Comparison of ENCODE assay signal across 8 cellular contexts in the genomic region with DNA sequence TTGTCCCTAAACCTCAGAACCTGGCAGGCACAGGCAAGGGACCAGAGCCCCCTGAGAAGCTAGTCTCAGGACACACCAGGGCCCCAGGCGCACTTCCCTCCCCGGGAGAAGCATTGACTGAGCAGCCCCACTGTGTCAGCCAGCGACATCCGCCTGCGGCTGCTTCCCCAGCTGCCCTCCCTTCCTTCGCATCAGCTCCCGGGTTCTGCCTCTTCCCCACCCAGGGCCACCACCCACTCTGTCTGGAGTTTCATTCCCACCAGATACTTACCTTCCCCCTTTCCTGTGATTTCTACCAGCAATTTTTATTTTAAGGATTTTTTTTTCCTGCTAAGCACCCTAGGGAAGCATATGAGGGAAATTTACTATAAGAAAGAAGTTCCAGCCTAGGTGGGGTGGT.
DNase-seq lines count a peak whose midpoint lies in the region; ATAC-seq and TF ChIP-seq lines count a peak whose summit lies in the region.

No MANE protein-coding gene starts in this region.

- peak overlapping the region; percentile 96 for H3K27ac Mint-ChIP-seq in mesothelial cell of epicardium

- no peak overlapping the region for H3K9ac ChIP-seq in duodenal mucosa (ENCODE audit: low read depth in 1 of 2, low read length in 2 of 2)

- no peak overlapping the region for H3K4me3 ChIP-seq in duodenal mucosa (ENCODE audit: low read depth in 1 of 2, low read length in 2 of 2)
- H3K4me3 ChIP-seq in thoracic aorta = peak overlapping the region; percentile 29

- H3K9me3 ChIP-seq in duodenal mucosa (ENCODE audit: control insufficient read depth in 1 of 2, low read length in 2 of 2) (no peaks in the 10 kb centered on the region), thoracic aorta (no peaks in the 10 kb centered on the region)

- TF ChIP-seq CTCF in mesothelial cell of epicardium (IDR thresholded peaks at IDR 0.05; ENCODE audit: unreplicated experiment) (no peak), thoracic aorta (IDR thresholded peaks at IDR 0.05) (no peak)

- peaks cover 2% of the 10 kb centered on the region for H3K9me3 Mint-ChIP-seq in mesothelial cell of epicardium

- peaks cover 71% of the 10 kb centered on the region for H3K4me1 Mint-ChIP-seq in mesothelial cell of epicardium

- H3K27me3 ChIP-seq in duodenal mucosa (ENCODE audit: control insufficient read depth in 1 of 2, insufficient read depth in 2 of 2, low read length in 2 of 2) (no peaks in the 10 kb centered on the region), thoracic aorta (replicated peaks; ENCODE audit: insufficient read depth) (no peaks in the 10 kb centered on the region)

- peak; percentile 65 for DNase-seq in MV-4-11 (lab: John Stamatoyannopoulos, UW)
- DNase-seq in mesothelial cell of epicardium (ENCODE audit: low spot score in 2 of 2, unreplicated experiment in 2 of 2) = peak in 1 of 2 experiments; percentile 51
- DNase-seq in thoracic aorta (ENCODE audit: low spot score) = no peak
- DNase-seq in HCEC 1CT = no peak

- H3K4me1 ChIP-seq in duodenal mucosa (ENCODE audit: control insufficient read depth in 1 of 2, insufficient read depth in 2 of 2, low read length in 2 of 2) = peaks cover 0 to 5% of the 10 kb centered on the region in 2 donors
- H3K4me1 ChIP-seq in thoracic aorta (ENCODE audit: control insufficient read depth in 1 of 2, low read depth in 2 of 2) = peaks cover 23 to 72% of the 10 kb centered on the region in 2 donors

- H3K36me3 Mint-ChIP-seq in mesothelial cell of epicardium = peaks cover 5% of the 10 kb centered on the region

- H3K4me3 Mint-ChIP-seq in mesothelial cell of epicardium = no peak overlapping the region

- H3K27ac ChIP-seq in duodenal mucosa (ENCODE audit: low read depth, low read length) (peak overlapping the region; percentile 17), thoracic aorta (peak overlapping the region; percentile 82 to 89)

- H3K36me3 ChIP-seq in duodenal mucosa (ENCODE audit: control insufficient read depth in 1 of 2, insufficient read depth in 2 of 2, low read length in 2 of 2) = no peaks in the 10 kb centered on the region
- H3K36me3 ChIP-seq in thoracic aorta = no peaks in the 10 kb centered on the region

- H3K27me3 Mint-ChIP-seq in mesothelial cell of epicardium (ENCODE audit: low read depth) = no peaks in the 10 kb centered on the region

- ATAC-seq in thoracic aorta (ENCODE audit: insufficient number of reproducible peaks, low FRiP score, low read depth) (no peak), HG02840 (IDR thresholded peaks at IDR 0.05; ENCODE audit: low FRiP score, unreplicated experiment) (no peak), HG03175 (IDR thresholded peaks at IDR 0.05; ENCODE audit: unreplicated experiment) (no peak), esophagus mucosa (no peak)
